1 cellular context compared by ENCODE assay signal in genomic region chr1:209659909-209660308, GRCh38.
TF ChIP-seq lines count a peak whose summit lies in the region.

No MANE protein-coding gene starts in this region.

TF ChIP-seq in GM12878, 131 proteins besides CTCF, POLR2A, EP300 and RAD21 (continued from another document):
- TF ChIP-seq ZNF687 (IDR thresholded peaks at IDR 0.05) (no peak), BCL3 (IDR thresholded peaks at IDR 0.05; ENCODE audit: borderline replicate concordance, insufficient read depth, low read depth, low read length, poor library complexity, severe bottlenecking) (no peak), KAT2A (conservative IDR thresholded peaks at IDR 0.05; ENCODE audit: control insufficient read depth, low read depth, low read length) (no peak), PAX5 (IDR thresholded peaks at IDR 0.05; ENCODE audit: borderline replicate concordance, low read depth, low read length) (no peak), MXI1 (IDR thresholded peaks at IDR 0.05; ENCODE audit: low read depth, low read length) (no peak), CBFB (IDR thresholded peaks at IDR 0.05; ENCODE audit: low read depth) (no peak), NKRF (conservative IDR thresholded peaks at IDR 0.05) (no peak), RBBP5 (conservative IDR thresholded peaks at IDR 0.05) (no peak), NFYA (IDR thresholded peaks at IDR 0.05; ENCODE audit: borderline replicate concordance, low read depth, low read length) (no peak), RUNX3 (IDR thresholded peaks at IDR 0.05; ENCODE audit: low read length) (peak; percentile 29; the same call in 1 of the 2 replicates), CREM (IDR thresholded peaks at IDR 0.05; ENCODE audit: low read depth) (no peak; the same call in 1 of the 2 replicates), RELB (IDR thresholded peaks at IDR 0.05; ENCODE audit: low read depth) (0 out of 2 replicates have a peak, but pooled peaks have one; percentile 37), WRNIP1 (IDR thresholded peaks at IDR 0.05; ENCODE audit: borderline replicate concordance, low read depth, low read length) (no peak), TAF1 (IDR thresholded peaks at IDR 0.05; ENCODE audit: borderline replicate concordance, low read depth, low read length) (no peak), ELK1 (IDR thresholded peaks at IDR 0.05; ENCODE audit: low read depth, low read length) (no peak), NBN (IDR thresholded peaks at IDR 0.05) (no peak), ZNF592 (IDR thresholded peaks at IDR 0.05) (no peak), POLR2AphosphoS5 (IDR thresholded peaks at IDR 0.05; ENCODE audit: low read length) (no peak), BACH1 (IDR thresholded peaks at IDR 0.05; ENCODE audit: borderline replicate concordance) (no peak), SIN3A (IDR thresholded peaks at IDR 0.05; ENCODE audit: low read depth, low read length) (no peak), MYC (IDR thresholded peaks at IDR 0.05; ENCODE audit: insufficient read depth, insufficient read length, insufficient replicate concordance, low read length, severe bottlenecking) (no peak), BCL11A (IDR thresholded peaks at IDR 0.05; ENCODE audit: low read depth, low read length) (no peak), FOXK2 (IDR thresholded peaks at IDR 0.05) (no peak), TCF3 (IDR thresholded peaks at IDR 0.05; ENCODE audit: borderline replicate concordance, insufficient read depth, low read depth, low read length) (no peak), MYB (IDR thresholded peaks at IDR 0.05; ENCODE audit: borderline replicate concordance, low read depth, low read length) (no peak), E4F1 (IDR thresholded peaks at IDR 0.05; ENCODE audit: borderline replicate concordance, partially characterized antibody) (no peak), SREBF2 (IDR thresholded peaks at IDR 0.05; ENCODE audit: low read length) (no peak), FOXM1 (IDR thresholded peaks at IDR 0.05; ENCODE audit: low read depth, low read length) (no peak), MTA2 (IDR thresholded peaks at IDR 0.05; ENCODE audit: low read depth) (peak; percentile 42; the same call in 1 of the 2 replicates)
